2 cellular contexts compared by ENCODE assay signal in the genomic region with DNA sequence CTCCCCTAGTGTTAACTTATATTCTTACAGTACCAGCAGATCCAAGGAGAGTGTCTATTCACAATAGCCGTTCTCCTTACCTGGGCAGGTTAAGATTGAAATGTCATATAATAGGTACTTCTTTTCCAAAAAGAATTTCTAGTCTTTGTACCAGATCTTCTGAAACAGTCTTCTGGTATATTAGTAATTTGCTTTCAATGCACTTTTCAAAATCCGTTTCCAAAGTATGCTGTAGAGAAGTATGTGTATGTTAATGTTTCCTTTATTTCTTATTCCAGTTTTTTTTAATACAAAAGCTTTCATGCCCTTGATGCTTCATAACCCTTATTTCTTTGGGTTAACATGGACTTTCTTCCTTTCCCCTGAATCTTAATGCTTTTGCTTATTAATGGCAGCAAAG.
TF ChIP-seq lines count a peak whose summit lies in the region.

No MANE protein-coding gene starts in this region.

TF ChIP-seq in A549, 52 proteins besides CTCF, POLR2A, EP300 and RAD21:
- TF ChIP-seq MAFK (IDR thresholded peaks at IDR 0.05; ENCODE audit: partially characterized antibody): peak; percentile 51
- no peak for TF ChIP-seq ATOH8 (CRISPR knock-in tag; IDR thresholded peaks at IDR 0.05; ENCODE audit: low read depth)
TF ChIP-seq in A549: peak in this region for 1.

TF ChIP-seq in GM23338, 12 proteins besides CTCF, POLR2A, EP300 and RAD21:
- no peak for TF ChIP-seq REST (IDR thresholded peaks at IDR 0.05; ENCODE audit: unreplicated experiment)
- no peak for TF ChIP-seq STAT1 (IDR thresholded peaks at IDR 0.05; ENCODE audit: unreplicated experiment)
- no peak for TF ChIP-seq EZH2 (IDR thresholded peaks at IDR 0.05; ENCODE audit: low read depth, unreplicated experiment)
- no peak for TF ChIP-seq JUNB (IDR thresholded peaks at IDR 0.05; ENCODE audit: unreplicated experiment)
